20 cellular contexts compared by ENCODE assay signal in genomic region chr10:103802081-103802480, GRCh38.
"Had no signal": no experiment of that assay in that cellular context is flagged by ENCODE, and none has a peak within 500 bp of the region (broad histone marks: within the 10 kb centered on the region; RNA-seq: fewer than 3 reads in every experiment).

No MANE protein-coding gene starts in this region.

- ATAC-seq: body of pancreas; heart right ventricle; left lobe of liver; stimulated activated effector memory CD8-positive, alpha-beta T cell treated with anti-CD3 and anti-CD28 coated beads, Interleukin-12 subunit alpha, Interleukin-12 subunit beta, amount 100 ng/mL, for 72 hours; T-helper 17 cell had no signal

- H3K36me3 Mint-ChIP-seq: activated naive CD8-positive, alpha-beta T cell treated with anti-CD3 and anti-CD28 coated beads for 36 hours; stimulated activated effector memory CD8-positive, alpha-beta T cell treated with anti-CD3 and anti-CD28 coated beads, Interleukin-12 subunit alpha, Interleukin-12 subunit beta, amount 100 ng/mL, for 72 hours had no signal

- H3K9me3 Mint-ChIP-seq: activated naive CD8-positive, alpha-beta T cell treated with anti-CD3 and anti-CD28 coated beads for 36 hours; dendritic cell treated with granulocyte-macrophage colony-stimulating factor and Interleukin-4, amounts not matched to agents 40 ng/mL and 50 ng/mL, for 4 days; nephron; stimulated activated effector memory CD8-positive, alpha-beta T cell treated with anti-CD3 and anti-CD28 coated beads, Interleukin-12 subunit alpha, Interleukin-12 subunit beta, amount 100 ng/mL, for 72 hours had no signal

- H3K4me3 Mint-ChIP-seq: activated naive CD8-positive, alpha-beta T cell treated with anti-CD3 and anti-CD28 coated beads for 36 hours; dendritic cell treated with granulocyte-macrophage colony-stimulating factor and Interleukin-4, amounts not matched to agents 40 ng/mL and 50 ng/mL, for 4 days; nephron; stimulated activated effector memory CD8-positive, alpha-beta T cell treated with anti-CD3 and anti-CD28 coated beads, Interleukin-12 subunit alpha, Interleukin-12 subunit beta, amount 100 ng/mL, for 72 hours; T-helper 17 cell had no signal

- H3K36me3 ChIP-seq: gastrocnemius medialis had no signal

- H3K27me3 ChIP-seq: body of pancreas, gastrocnemius medialis, heart right ventricle had no signal

- H3K27ac Mint-ChIP-seq: activated naive CD8-positive, alpha-beta T cell treated with anti-CD3 and anti-CD28 coated beads for 36 hours; dendritic cell treated with granulocyte-macrophage colony-stimulating factor and Interleukin-4, amounts not matched to agents 40 ng/mL and 50 ng/mL, for 4 days; nephron; stimulated activated effector memory CD8-positive, alpha-beta T cell treated with anti-CD3 and anti-CD28 coated beads, Interleukin-12 subunit alpha, Interleukin-12 subunit beta, amount 100 ng/mL, for 72 hours; T-helper 17 cell had no signal

- H3K27me3 Mint-ChIP-seq: activated naive CD8-positive, alpha-beta T cell treated with anti-CD3 and anti-CD28 coated beads for 36 hours; T-helper 17 cell had no signal

- H3K27ac ChIP-seq: body of pancreas, heart right ventricle had no signal

- H3K4me1 ChIP-seq: body of pancreas had no signal

- H3K4me3 ChIP-seq: body of pancreas, gastrocnemius medialis, heart right ventricle had no signal

- H3K9me3 ChIP-seq: body of pancreas, gastrocnemius medialis, heart right ventricle had no signal

- DNase-seq: activated CD4-positive, alpha-beta T cell treated with anti-CD3 and anti-CD28 coated beads, Interleukin-2, amount 50 U/mL, for 1 hour; activated CD4-positive, CD25-positive, alpha-beta regulatory T cell; activated CD8-positive, alpha-beta memory T cell treated with anti-CD3 and anti-CD28 coated beads for 24 hours; activated gamma-delta T cell treated with Interleukin-2 at 50 U/mL for 16 hours; activated naive CD8-positive, alpha-beta T cell treated with anti-CD3 and anti-CD28 coated beads for 36 hours; body of pancreas; effector memory CD4-positive, alpha-beta T cell; gastrocnemius medialis; heart right ventricle; islet precursor cell; mesenchymal stem cell; nucleus accumbens; retina; stimulated activated CD4-positive, alpha-beta T cell treated with anti-CD3 and anti-CD28 coated beads, Interleukin-12 subunit alpha, Interleukin-12 subunit beta, amount 100 ng/mL, for 4 hours; stimulated activated CD4-positive, alpha-beta T cell treated with anti-CD3 and anti-CD28 coated beads, Interleukin-2, amount 100 ng/mL, for 24 hours; T-helper 17 cell had no signal
